9 cellular contexts compared by ENCODE assay signal in the genomic region with DNA sequence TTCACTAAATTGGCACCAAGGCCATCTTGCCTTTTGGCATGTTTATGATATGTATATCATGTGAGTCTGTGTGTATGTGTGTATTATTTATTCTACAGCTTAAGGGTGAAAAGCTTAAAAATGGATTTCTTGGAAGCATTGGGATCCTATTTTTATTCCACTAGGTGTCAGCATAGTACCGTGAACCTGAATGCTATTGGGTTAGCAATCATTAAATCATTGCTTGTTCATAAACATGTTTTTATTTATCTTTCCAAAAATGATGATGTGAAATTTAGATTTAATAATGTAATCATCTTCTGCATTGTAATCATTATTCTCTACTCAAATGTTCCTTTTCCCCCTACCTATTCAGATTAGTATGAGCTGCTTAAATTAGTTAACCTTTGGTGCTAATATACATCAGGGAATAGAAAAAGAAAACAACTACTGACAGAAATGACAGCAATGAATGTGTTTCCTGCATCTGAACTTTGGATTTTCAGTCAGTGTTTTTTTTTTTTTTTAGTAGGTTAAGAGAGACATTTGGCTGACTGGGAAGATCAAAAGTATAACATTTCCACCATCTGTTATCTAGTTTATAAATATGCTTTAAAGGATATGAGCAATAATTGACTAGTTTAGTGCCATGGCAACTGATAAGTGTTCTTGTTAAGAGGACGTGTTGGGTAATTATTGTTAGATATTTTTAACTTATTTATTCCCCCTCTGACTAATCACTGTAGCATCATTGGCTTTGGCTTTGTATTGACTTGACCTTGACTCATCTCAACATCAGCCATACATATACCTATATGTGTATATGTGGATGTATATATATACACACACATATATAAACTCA.
DNase-seq lines count a peak whose midpoint lies in the region; ATAC-seq, FAIRE-seq and TF ChIP-seq lines count a peak whose summit lies in the region.
"Had no signal": no experiment of that assay in that cellular context is flagged by ENCODE, and none has a peak within 500 bp of the region (broad histone marks: within the 10 kb centered on the region; RNA-seq: fewer than 3 reads in every experiment).

No MANE protein-coding gene starts in this region.

- peak; percentile 23 for DNase-seq in NCI-H510A treated with DMSO at 0.1 percent for 48 hours (lab: John Stamatoyannopoulos, UW)
- no peak for DNase-seq in NCI-H510A (lab: John Stamatoyannopoulos, UW)
- DNase-seq in NCI-H748 treated with DMSO at 0.1 percent for 48 hours (lab: John Stamatoyannopoulos, UW): peak; percentile 47
- DNase-seq in activated CD8-positive, alpha-beta memory T cell treated with anti-CD3 and anti-CD28 coated beads, Interleukin-2, amount 50 U/mL, for 4 hours: no peak

- no peaks in the 10 kb centered on the region for H3K9me3 Mint-ChIP-seq in nephron
- H3K9me3 Mint-ChIP-seq: activated naive CD4-positive, alpha-beta T cell treated with anti-CD3 and anti-CD28 coated beads, Interleukin-2, amount 50 U/mL, for 24 hours had no signal

- peak; percentile 76 for FAIRE-seq in endometrium (lab: Jason Lieb, UNC)

- no peaks in the 10 kb centered on the region for H3K36me3 Mint-ChIP-seq in nephron (ENCODE audit: low read depth)
- H3K36me3 Mint-ChIP-seq: activated naive CD4-positive, alpha-beta T cell treated with anti-CD3 and anti-CD28 coated beads, Interleukin-2, amount 50 U/mL, for 24 hours had no signal

- H3K4me3 Mint-ChIP-seq in nephron: no peak overlapping the region
- H3K4me3 Mint-ChIP-seq: activated naive CD4-positive, alpha-beta T cell treated with anti-CD3 and anti-CD28 coated beads, Interleukin-2, amount 50 U/mL, for 24 hours had no signal

- H3K4me1 Mint-ChIP-seq in nephron: peaks cover 9% of the 10 kb centered on the region
- H3K4me1 Mint-ChIP-seq: activated naive CD4-positive, alpha-beta T cell treated with anti-CD3 and anti-CD28 coated beads, Interleukin-2, amount 50 U/mL, for 24 hours had no signal

- no peak overlapping the region for H3K27ac Mint-ChIP-seq in nephron
- H3K27ac Mint-ChIP-seq: activated naive CD4-positive, alpha-beta T cell treated with anti-CD3 and anti-CD28 coated beads, Interleukin-2, amount 50 U/mL, for 24 hours had no signal

- ATAC-seq in HG02938 (IDR thresholded peaks at IDR 0.05; ENCODE audit: unreplicated experiment) (peak; percentile 72), GM19023 (IDR thresholded peaks at IDR 0.05; ENCODE audit: unreplicated experiment) (no peak)

- H3K27me3 Mint-ChIP-seq in nephron (ENCODE audit: low read depth): no peaks in the 10 kb centered on the region

- peak; percentile 76 to 88 (median 82) for TF ChIP-seq CTCF in nephron (IDR thresholded peaks at IDR 0.05; ENCODE audit: unreplicated experiment in 3 of 3)

Comparison
In these comparisons a context has a peak if more than half of its experiments do, and no peak if none do; other contexts are left out.
1. DNase-seq: peak in NCI-H510A treated with DMSO at 0.1 percent for 48 hours (single experiment) and NCI-H748 treated with DMSO at 0.1 percent for 48 hours (single experiment); none in NCI-H510A (single experiment) and activated CD8-positive, alpha-beta memory T cell treated with anti-CD3 and anti-CD28 coated beads, Interleukin-2, amount 50 U/mL, for 4 hours (single experiment).